1 cellular context compared by ENCODE assay signal in the genomic region with DNA sequence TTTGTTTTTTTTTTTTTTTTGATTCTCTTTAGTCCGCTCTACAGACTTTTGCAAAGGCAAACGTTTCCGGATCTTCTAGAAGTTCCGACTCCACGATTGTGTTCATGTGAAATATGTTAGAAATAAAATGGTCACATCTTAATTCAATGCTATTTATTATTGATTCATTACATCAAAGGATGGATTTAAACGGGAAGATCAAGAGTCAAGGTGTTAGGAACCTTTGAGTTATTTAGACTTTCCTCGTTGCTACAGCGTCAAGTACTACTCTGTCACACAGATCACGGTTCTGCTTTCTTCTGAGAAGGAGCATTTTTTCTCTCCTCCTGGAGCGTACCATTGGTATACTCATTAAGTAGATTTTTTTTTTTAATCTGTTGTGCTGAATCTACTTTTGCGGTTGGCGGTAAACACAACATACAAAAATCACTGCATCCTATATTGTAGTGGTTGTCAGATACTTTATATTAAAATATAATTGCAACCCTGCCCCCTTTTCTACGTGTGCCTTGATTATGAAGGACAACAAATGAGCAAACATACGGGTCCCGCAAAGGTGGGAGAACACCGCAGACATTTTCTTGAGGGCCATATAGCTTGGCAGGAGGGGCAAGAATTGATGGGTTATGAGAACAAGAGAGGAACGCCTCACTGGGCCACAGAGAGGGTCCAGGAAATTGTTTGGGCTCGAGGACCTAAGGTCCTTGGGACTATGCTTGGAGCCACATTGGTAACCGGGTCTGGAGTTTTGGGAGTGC.
TF ChIP-seq lines count a peak whose summit lies in the region.

No MANE protein-coding gene starts in this region.

TF ChIP-seq in GM23338, 12 proteins besides CTCF, POLR2A, EP300 and RAD21 (continued from another document):
- TF ChIP-seq, protein P1, sequence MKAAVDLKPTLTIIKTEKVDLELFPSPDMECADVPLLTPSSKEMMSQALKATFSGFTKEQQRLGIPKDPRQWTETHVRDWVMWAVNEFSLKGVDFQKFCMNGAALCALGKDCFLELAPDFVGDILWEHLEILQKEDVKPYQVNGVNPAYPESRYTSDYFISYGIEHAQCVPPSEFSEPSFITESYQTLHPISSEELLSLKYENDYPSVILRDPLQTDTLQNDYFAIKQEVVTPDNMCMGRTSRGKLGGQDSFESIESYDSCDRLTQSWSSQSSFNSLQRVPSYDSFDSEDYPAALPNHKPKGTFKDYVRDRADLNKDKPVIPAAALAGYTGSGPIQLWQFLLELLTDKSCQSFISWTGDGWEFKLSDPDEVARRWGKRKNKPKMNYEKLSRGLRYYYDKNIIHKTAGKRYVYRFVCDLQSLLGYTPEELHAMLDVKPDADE (IDR thresholded peaks at IDR 0.05): no peak
- TF ChIP-seq ZNF331 (CRISPR knock-in tag; IDR thresholded peaks at IDR 0.05; ENCODE audit: low read depth) (no peak), CREB1 (CRISPR knock-in tag; IDR thresholded peaks at IDR 0.05; ENCODE audit: low read depth) (no peak), EZH2phosphoT487 (IDR thresholded peaks at IDR 0.05; ENCODE audit: unreplicated experiment) (no peak), NANOG (IDR thresholded peaks at IDR 0.05; ENCODE audit: borderline replicate concordance) (no peak), JUNB (IDR thresholded peaks at IDR 0.05; ENCODE audit: unreplicated experiment) (no peak), POLR2AphosphoS5 (IDR thresholded peaks at IDR 0.05; ENCODE audit: low read depth) (no peak), EZH2 (IDR thresholded peaks at IDR 0.05; ENCODE audit: low read depth, unreplicated experiment) (no peak)
